ENCODE assay signal across 8 cellular contexts in the genomic region with DNA sequence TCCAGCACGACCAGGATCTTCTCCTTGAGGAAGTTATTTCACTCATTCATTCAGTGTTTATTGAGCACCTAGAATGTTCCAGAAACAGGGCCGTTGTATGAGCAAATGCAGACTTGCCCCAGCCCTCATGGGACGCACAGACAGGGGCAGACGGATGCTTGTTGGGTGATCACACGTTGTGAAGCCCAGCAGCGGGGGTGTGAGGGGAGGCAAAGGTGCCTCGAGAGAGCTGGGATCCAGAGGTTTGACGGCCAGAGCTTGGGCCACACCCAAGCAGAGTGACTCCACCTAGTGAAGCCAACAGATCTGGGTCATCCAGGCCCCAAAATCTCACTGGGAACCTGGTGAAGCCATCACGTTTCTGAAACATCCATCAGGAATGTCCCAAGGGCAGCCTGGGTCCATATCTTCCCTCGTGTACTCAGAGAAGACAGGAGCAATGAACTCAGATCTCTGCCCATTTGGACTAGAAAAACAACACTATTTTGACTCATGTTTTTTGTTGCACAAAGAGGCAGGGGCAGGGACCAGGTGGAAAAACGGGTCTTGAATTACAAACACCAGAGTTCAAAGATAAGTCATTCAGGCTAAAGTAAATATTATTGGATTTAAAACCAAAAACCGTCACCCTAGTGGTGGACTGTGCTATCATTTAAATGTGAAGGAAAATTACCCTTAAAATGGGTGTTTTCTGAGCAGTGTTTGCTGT. TPM values are rescaled to one million over a fixed set of nuclear protein-coding genes. Genes with fewer than 3 reads are reported as not detected.
DNase-seq lines count a peak whose midpoint lies in the region; ATAC-seq and TF ChIP-seq lines count a peak whose summit lies in the region.

No MANE protein-coding gene starts in this region.

- CTCF ChIA-PET in MCF 10A (lab: Yijun Ruan, JAX) = interaction anchor here (0.7 to 11.1 kb wide), 13 partner anchors 8 to 76 kb away, joined by 3 to 206 read pairs (median 6); no protein-coding TSS in a partner anchor

- no peaks in the 10 kb centered on the region for H3K9me3 Mint-ChIP-seq in MCF 10A (ENCODE audit: unreplicated experiment)
- no peaks in the 10 kb centered on the region for H3K9me3 Mint-ChIP-seq in naive B cell

- H3K4me3 ChIP-seq in AG09309 (ENCODE audit: control insufficient read depth, low read depth, low read length) = no peak overlapping the region

- POLR2A ChIA-PET in MCF 10A (lab: Yijun Ruan, JAX) = interaction anchor here (0.6 to 4.0 kb wide), 7 partner anchors 13 to 153 kb away, joined by 3 to 53 read pairs (median 3); no protein-coding TSS in a partner anchor

- H3K27ac Mint-ChIP-seq in MCF 10A (ENCODE audit: low read depth, unreplicated experiment) = peak overlapping the region; percentile 22
- H3K27ac Mint-ChIP-seq in naive B cell = peak overlapping the region in 5 of 6 donors; percentile 57 to 94 (median 91)

- intact Hi-C loops in MCF 10A (cut with micrococcal nuclease) = no loop called here

- ATAC-seq in naive B cell (ENCODE audit: low read depth in 2 of 2) (no peak), HG03097 (IDR thresholded peaks at IDR 0.05; ENCODE audit: low FRiP score, unreplicated experiment) (no peak), HG02798 (IDR thresholded peaks at IDR 0.05; ENCODE audit: poor library complexity, unreplicated experiment) (no peak)

- no TSS peak for BruUV-seq in MCF 10A (replicated peaks; lab: Mats Ljungman, UMichigan)

- peak; percentile 27 for TF ChIP-seq CTCF in AG09309 (IDR thresholded peaks at IDR 0.05; ENCODE audit: control insufficient read depth, insufficient read depth, low read depth, low read length, missing control alignments)
- TF ChIP-seq CTCF in MCF 10A (IDR thresholded peaks at IDR 0.05; ENCODE audit: unreplicated experiment) = no peak

- DNase-seq in AG09309 (ENCODE audit: low read depth) (no peak), HPDE6-E6E7 (ENCODE audit: extremely low spot score) (peak; percentile 35), MCF 10A (ENCODE audit: unreplicated experiment) (peak; percentile 25), naive B cell (no peak), cerebellar nuclear complex (lab: John Stamatoyannopoulos, UW) (no peak)
- DNase-seq in activated CD4-positive, CD25-positive, alpha-beta regulatory T cell treated with anti-CD3 and anti-CD28 coated beads, Interleukin-2, amount 50 U/mL, for 72 hours = no peak

- H3K4me1 Mint-ChIP-seq in MCF 10A (ENCODE audit: insufficient read depth, unreplicated experiment) (peaks cover 19% of the 10 kb centered on the region), naive B cell (peaks cover 43 to 51% (median 44%) of the 10 kb centered on the region in 3 donors)

- H3K4me3 Mint-ChIP-seq in MCF 10A (ENCODE audit: unreplicated experiment) (no peak overlapping the region), naive B cell (peak overlapping the region in 1 of 8 donors; percentile 12)

- peaks cover 54% of the 10 kb centered on the region for H3K36me3 Mint-ChIP-seq in MCF 10A (ENCODE audit: insufficient read depth, unreplicated experiment)
- peaks cover 2 to 4% of the 10 kb centered on the region in 2 donors for H3K36me3 Mint-ChIP-seq in naive B cell

- no peaks in the 10 kb centered on the region for H3K27me3 Mint-ChIP-seq in MCF 10A (ENCODE audit: insufficient read depth, unreplicated experiment)
- H3K27me3 Mint-ChIP-seq in naive B cell = no peaks in the 10 kb centered on the region

RNA-seq across cellular contexts. Expression of a gene that starts 54.9 kb away (rescaled TPM):
- 0.15 and 0.23 TPM in 2 replicates for total RNA-seq in MCF 10A (2022)
- polyA plus RNA-seq in naive B cell (ENCODE audit: low read depth in 6 of 6) = under 1 TPM in 2 of 6 donors, not detected in 4; 0.17 to 0.24 TPM

Comparison
In these comparisons a context has a peak if more than half of its experiments do, and no peak if none do; other contexts are left out.
1. DNase-seq: peak in HPDE6-E6E7 (single experiment) and MCF 10A (single experiment); none in AG09309 (single experiment), naive B cell (single experiment), cerebellar nuclear complex (0 of 2) and activated CD4-positive, CD25-positive, alpha-beta regulatory T cell treated with anti-CD3 and anti-CD28 coated beads, Interleukin-2, amount 50 U/mL, for 72 hours (single experiment).